In genomic region chr18:78402440-78402839, GRCh38 we compare ENCODE assay signal across 30 cellular contexts.
"Had no signal": no experiment of that assay in that cellular context is flagged by ENCODE, and none has a peak within 500 bp of the region (broad histone marks: within the 10 kb centered on the region; RNA-seq: fewer than 3 reads in every experiment).

No MANE protein-coding gene starts in this region.

- FAIRE-seq: colon, TTC549 had no signal

- H3K27ac ChIP-seq: ascending aorta had no signal

- H3K9me3 ChIP-seq: ascending aorta had no signal

- DNase-seq: activated B cell treated with CpG ODN at 0.5 μM for 24 hours; activated CD4-positive, alpha-beta memory T cell treated with anti-CD3 and anti-CD28 coated beads for 36 hours; activated CD4-positive, alpha-beta T cell treated with anti-CD3 and anti-CD28 coated beads for 4 hours; activated CD4-positive, alpha-beta T cell treated with anti-CD3 and anti-CD28 coated beads, Interleukin-2, amount 10 ng/mL, durations not matched to agents 24 days and 14 days; activated CD4-positive, alpha-beta T cell treated with anti-CD3 and anti-CD28 coated beads, Interleukin-2, amount 50 U/mL, for 1 hour; activated CD4-positive, alpha-beta T cell treated with anti-CD3 and anti-CD28 coated beads, Interleukin-2, amount 50 U/mL, for 4 hours; activated CD4-positive, CD25-positive, alpha-beta regulatory T cell treated with anti-CD3 and anti-CD28 coated beads, Interleukin-2, amount 50 U/mL, for 72 hours; activated CD8-positive, alpha-beta memory T cell treated with anti-CD3 and anti-CD28 coated beads, Interleukin-2, amount 50 U/mL, for 4 hours; activated CD8-positive, alpha-beta T cell treated with anti-CD3 and anti-CD28 coated beads for 36 hours; activated effector memory CD4-positive, alpha-beta T cell treated with anti-CD3 and anti-CD28 coated beads, Interleukin-2, amount 50 U/mL, for 16 hours; activated gamma-delta T cell treated with Interleukin-2 at 50 U/mL for 16 hours; activated naive CD4-positive, alpha-beta T cell; activated naive CD4-positive, alpha-beta T cell treated with anti-CD3 and anti-CD28 coated beads for 36 hours; activated naive CD4-positive, alpha-beta T cell treated with anti-CD3 and anti-CD28 coated beads, Interleukin-2, amount 50 U/mL, for 16 hours; activated naive CD8-positive, alpha-beta T cell treated with anti-CD3 and anti-CD28 coated beads, Interleukin-2, amount 10 ng/mL, durations not matched to agents 7 days and 5 days; activated naive CD8-positive, alpha-beta T cell treated with anti-CD3 and anti-CD28 coated beads, Interleukin-2, amount 50 U/mL, for 24 hours; activated T-cell treated with anti-CD3 and anti-CD28 coated beads for 4 hours; activated T-cell treated with anti-CD3 and anti-CD28 coated beads, Interleukin-2, amount 50 U/mL, for 1 hour; activated T-cell treated with anti-CD3 and anti-CD28 coated beads, Interleukin-2, amount 50 U/mL, for 4 hours; activated T-cell treated with anti-CD3 and anti-CD28 coated beads, Interleukin-2, amount 50 U/mL, for 72 hours; amygdala; anterior cingulate cortex; central memory CD4-positive, alpha-beta T cell; T-helper 2 cell; T-helper 9 cell had no signal

- H3K4me3 ChIP-seq: ascending aorta had no signal

- ATAC-seq: activated CD8-positive, alpha-beta T cell treated with anti-CD3 and anti-CD28 coated beads for 36 hours; activated naive CD4-positive, alpha-beta T cell treated with anti-CD3 and anti-CD28 coated beads, Interleukin-2, amount 50 U/mL, for 72 hours; activated naive CD8-positive, alpha-beta T cell treated with anti-CD3 and anti-CD28 coated beads, Interleukin-2, amount 50 U/mL, for 24 hours; activated T-cell treated with anti-CD3 and anti-CD28 coated beads, Interleukin-2, amount 50 U/mL, for 4 hours; activated T-cell treated with anti-CD3 and anti-CD28 coated beads, Interleukin-2, amount 50 U/mL, for 72 hours; activated T-helper 17 cell treated with anti-CD3 and anti-CD28 coated beads, Interleukin-2, amount 50 U/mL, for 72 hours had no signal

- H3K36me3 ChIP-seq: ascending aorta had no signal

- H3K4me1 ChIP-seq: ascending aorta had no signal

- H3K27me3 ChIP-seq: ascending aorta had no signal
